Comparison of ENCODE assay signal across 11 cellular contexts in the genomic region with DNA sequence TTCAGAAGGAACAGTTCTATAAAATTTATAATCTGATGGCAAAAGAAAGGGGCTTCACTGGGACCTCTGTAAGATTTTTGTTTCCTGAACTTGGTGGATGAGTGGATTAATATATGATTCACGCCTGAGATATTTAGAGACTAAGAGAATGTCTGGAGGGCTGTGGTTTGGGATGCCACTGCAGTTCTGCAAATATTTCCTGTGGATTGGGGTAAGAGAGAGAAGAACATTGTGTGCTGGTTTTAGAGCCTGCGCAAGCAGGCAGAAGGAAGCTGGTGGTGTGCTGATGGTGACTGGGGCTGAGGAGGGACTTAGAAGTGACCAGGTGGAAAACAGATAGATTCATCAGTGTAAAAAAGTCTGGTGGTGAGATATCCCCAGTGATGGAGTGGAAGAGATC.
DNase-seq lines count a peak whose midpoint lies in the region; ATAC-seq and TF ChIP-seq lines count a peak whose summit lies in the region.
"Had no signal": no experiment of that assay in that cellular context is flagged by ENCODE, and none has a peak within 500 bp of the region (broad histone marks: within the 10 kb centered on the region; RNA-seq: fewer than 3 reads in every experiment).

No MANE protein-coding gene starts in this region.

- H3K36me3 Mint-ChIP-seq in osteocyte (ENCODE audit: unreplicated experiment) = peaks cover 10% of the 10 kb centered on the region

- H3K27ac ChIP-seq in RWPE2 (ENCODE audit: poor library complexity, severe bottlenecking) = peak overlapping the region; percentile 98
- peak overlapping the region; percentile 52 to 78 (median 66) for H3K27ac ChIP-seq in esophagus muscularis mucosa (replicated peaks in 1 of 4)

- H3K4me3 ChIP-seq in BJ (ENCODE audit: low read depth, low read length) (no peak overlapping the region), RWPE2 (ENCODE audit: severe bottlenecking) (no peak overlapping the region), esophagus muscularis mucosa (no peak overlapping the region)

- no peak for TF ChIP-seq POLR2A in esophagus muscularis mucosa (IDR thresholded peaks at IDR 0.05; ENCODE audit: low read depth)

- peaks cover 60% of the 10 kb centered on the region for H3K4me1 Mint-ChIP-seq in osteocyte (ENCODE audit: unreplicated experiment)
- H3K4me1 Mint-ChIP-seq: H9 had no signal

- peak overlapping the region; percentile 30 for H3K4me3 Mint-ChIP-seq in osteocyte (ENCODE audit: unreplicated experiment)
- H3K4me3 Mint-ChIP-seq: activated T-cell treated with anti-CD3 and anti-CD28 coated beads, Interleukin-2, amount 50 U/mL, for 4 hours; H9 had no signal

- 65% methylated on average over 2 of the region's 2 CpGs for WGBS in esophagus muscularis mucosa

- H3K27me3 ChIP-seq in BJ (ENCODE audit: control insufficient read depth, insufficient read depth, low read length) (no peaks in the 10 kb centered on the region), RWPE2 (ENCODE audit: insufficient read depth, poor library complexity, severe bottlenecking) (no peaks in the 10 kb centered on the region), esophagus muscularis mucosa (no peaks in the 10 kb centered on the region)

- peaks cover 3% of the 10 kb centered on the region for H3K9me3 Mint-ChIP-seq in osteocyte (ENCODE audit: unreplicated experiment)

- intact Hi-C loops in esophagus muscularis mucosa (cut with DNase I) = loop anchor here (10.0 kb wide), 1 partner anchor 1483 kb away; a partner anchor contains a TSS

- no peaks in the 10 kb centered on the region for H3K27me3 Mint-ChIP-seq in osteocyte (ENCODE audit: unreplicated experiment)

- H3K36me3 ChIP-seq in BJ (ENCODE audit: control insufficient read depth, insufficient read depth, low read length) (no peaks in the 10 kb centered on the region), RWPE2 (ENCODE audit: low read depth) (0 out of 2 replicates have a peak, but pooled peaks cover 5% of the 10 kb centered on the region), esophagus muscularis mucosa (peaks cover 0 to 4% (median 0%) of the 10 kb centered on the region in 4 donors)

- CTCF ChIA-PET in BJ (lab: Yijun Ruan, JAX) = interaction anchor here (1.0 to 3.0 kb wide), 4 partner anchors 10 to 87 kb away, joined by 3 to 13 read pairs (median 4); a partner anchor contains a TSS

- POLR2A ChIA-PET in BJ (lab: Charles Lee) = interaction anchor here (0.8 kb wide), 1 partner anchor 1291 kb away, joined by 3 read pairs; no protein-coding TSS in a partner anchor

- peak overlapping the region; percentile 93 for H3K27ac Mint-ChIP-seq in osteocyte (ENCODE audit: unreplicated experiment)
- H3K27ac Mint-ChIP-seq: H9 had no signal

- no peak for TF ChIP-seq CTCF in BJ (IDR thresholded peaks at IDR 0.05; ENCODE audit: insufficient read depth, low read depth, low read length)
- TF ChIP-seq CTCF in RWPE2 (IDR thresholded peaks at IDR 0.05; ENCODE audit: poor library complexity, severe bottlenecking) = no peak
- no peak for TF ChIP-seq CTCF in esophagus muscularis mucosa (IDR thresholded peaks at IDR 0.05)
- no peak for TF ChIP-seq CTCF in osteocyte (IDR thresholded peaks at IDR 0.05)

- H3K4me1 ChIP-seq in RWPE2 (ENCODE audit: insufficient read depth, poor library complexity, severe bottlenecking) (peaks cover 40% of the 10 kb centered on the region), esophagus muscularis mucosa (peaks cover 0 to 48% (median 36%) of the 10 kb centered on the region in 4 donors)

- no peaks in the 10 kb centered on the region for H3K9me3 ChIP-seq in RWPE2 (ENCODE audit: severe bottlenecking)
- no peaks in the 10 kb centered on the region for H3K9me3 ChIP-seq in esophagus muscularis mucosa

- ATAC-seq in RWPE2 (ENCODE audit: low read depth) (peak; percentile 95), GM18867 (IDR thresholded peaks at IDR 0.05; ENCODE audit: unreplicated experiment) (no peak), HG03280 (IDR thresholded peaks at IDR 0.05; ENCODE audit: unreplicated experiment) (no peak)
- ATAC-seq: activated T-cell treated with anti-CD3 and anti-CD28 coated beads, Interleukin-2, amount 50 U/mL, for 4 hours had no signal

- TF ChIP-seq EP300 in esophagus muscularis mucosa (IDR thresholded peaks at IDR 0.05) = no peak

- DNase-seq in BJ (ENCODE audit: low read depth) (peak; percentile 89), RWPE2 (ENCODE audit: low spot score) (peak; percentile 60), esophagus muscularis mucosa (ENCODE audit: extremely low spot score) (no peak), osteocyte (ENCODE audit: extremely low spot score, unreplicated experiment) (peak; percentile 85), medulla oblongata (ENCODE audit: extremely low spot score) (no peak)
- no peak for DNase-seq in activated T-cell treated with anti-CD3 and anti-CD28 coated beads, Interleukin-2, amount 50 U/mL, for 48 hours
- DNase-seq: activated T-cell treated with anti-CD3 and anti-CD28 coated beads, Interleukin-2, amount 50 U/mL, for 4 hours; H9; NCI-H1105 treated with DMSO at 0.1 percent for 48 hours had no signal

Comparison
In these comparisons a context has a peak if more than half of its experiments do, and no peak if none do; other contexts are left out.
1. DNase-seq: peak in BJ (single experiment), RWPE2 (single experiment) and osteocyte (single experiment); none in esophagus muscularis mucosa (single experiment), medulla oblongata (single experiment) and activated T-cell treated with anti-CD3 and anti-CD28 coated beads, Interleukin-2, amount 50 U/mL, for 48 hours (0 of 2).